ENCODE assay signal across 22 cellular contexts in the genomic region with DNA sequence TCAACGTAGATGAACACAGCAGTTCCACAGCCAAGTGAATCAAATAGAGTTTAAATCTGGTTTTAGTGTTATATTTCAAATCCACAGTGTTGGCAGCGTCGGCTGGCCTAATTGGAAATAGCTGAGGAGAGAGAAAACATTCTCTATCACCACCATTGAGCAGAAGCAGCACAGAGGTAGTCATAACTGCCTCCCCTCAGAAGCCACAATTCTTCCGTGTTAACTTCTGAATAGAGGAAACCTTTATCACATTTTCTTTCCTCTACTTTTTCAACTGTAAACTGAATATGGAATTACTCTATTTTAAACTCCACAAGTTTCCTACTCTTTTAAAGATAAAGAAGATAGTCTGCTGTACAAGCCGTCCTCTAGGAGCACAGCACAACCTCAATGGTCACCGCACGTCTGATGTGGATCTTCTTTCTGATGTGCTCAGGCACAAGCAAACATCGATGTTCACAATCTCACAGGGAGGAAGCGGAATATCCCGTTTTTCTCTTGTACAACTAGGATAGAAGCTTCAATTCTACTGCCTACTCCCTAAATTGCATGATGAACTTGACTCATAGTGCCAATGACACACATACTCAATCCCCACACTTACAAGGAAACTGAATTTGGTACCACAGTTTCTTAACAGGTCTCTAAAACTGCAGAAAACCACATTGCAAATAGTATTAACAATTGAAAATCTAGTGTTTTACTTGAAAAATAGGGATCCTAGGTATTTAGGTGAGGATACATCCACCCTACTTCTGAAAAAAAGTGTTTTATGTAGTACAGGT.
"Had no signal": no experiment of that assay in that cellular context is flagged by ENCODE, and none has a peak within 500 bp of the region (broad histone marks: within the 10 kb centered on the region; RNA-seq: fewer than 3 reads in every experiment).

No MANE protein-coding gene starts in this region.

- H3K4me3 ChIP-seq: adrenal gland, left lung, lung, neural progenitor cell, testis, uterus had no signal

- H3K27ac Mint-ChIP-seq: activated naive CD4-positive, alpha-beta T cell treated with anti-CD3 and anti-CD28 coated beads for 36 hours; neural progenitor cell; stimulated activated effector memory CD8-positive, alpha-beta T cell treated with anti-CD3 and anti-CD28 coated beads, Interleukin-12 subunit alpha, Interleukin-12 subunit beta, amount 100 ng/mL, for 72 hours had no signal

- H3K9me3 ChIP-seq: adrenal gland, testis, uterus had no signal

- H3K36me3 ChIP-seq: adrenal gland, left lung, neural progenitor cell, uterus had no signal

- H3K27ac ChIP-seq: adrenal gland, left lung, neural progenitor cell, testis, uterus had no signal

- H3K4me1 Mint-ChIP-seq: stimulated activated effector memory CD8-positive, alpha-beta T cell treated with anti-CD3 and anti-CD28 coated beads, Interleukin-12 subunit alpha, Interleukin-12 subunit beta, amount 100 ng/mL, for 72 hours had no signal

- H3K36me3 Mint-ChIP-seq: neural progenitor cell; stimulated activated effector memory CD8-positive, alpha-beta T cell treated with anti-CD3 and anti-CD28 coated beads, Interleukin-12 subunit alpha, Interleukin-12 subunit beta, amount 100 ng/mL, for 72 hours had no signal

- H3K9me3 Mint-ChIP-seq: activated naive CD4-positive, alpha-beta T cell treated with anti-CD3 and anti-CD28 coated beads for 36 hours; neural progenitor cell; stimulated activated effector memory CD8-positive, alpha-beta T cell treated with anti-CD3 and anti-CD28 coated beads, Interleukin-12 subunit alpha, Interleukin-12 subunit beta, amount 100 ng/mL, for 72 hours had no signal

- H3K4me1 ChIP-seq: adrenal gland, left lung, testis, uterus had no signal

- ATAC-seq: left lung; naive thymus-derived CD4-positive, alpha-beta T cell; sciatic nerve; stimulated activated effector memory CD8-positive, alpha-beta T cell treated with anti-CD3 and anti-CD28 coated beads, Interleukin-12 subunit alpha, Interleukin-12 subunit beta, amount 100 ng/mL, for 72 hours had no signal

- DNase-seq: activated CD4-positive, alpha-beta T cell treated with anti-CD3 and anti-CD28 coated beads for 4 hours; activated CD4-positive, alpha-beta T cell treated with anti-CD3 and anti-CD28 coated beads, Interleukin-2, amount 50 U/mL, for 48 hours; activated CD4-positive, CD25-positive, alpha-beta regulatory T cell; activated naive CD4-positive, alpha-beta T cell treated with anti-CD3 and anti-CD28 coated beads for 36 hours; activated T-cell treated with anti-CD3 and anti-CD28 coated beads, Interleukin-2, amount 50 U/mL, for 1 hour; adrenal gland; central memory CD4-positive, alpha-beta T cell; effector memory CD4-positive, alpha-beta T cell; glutamatergic neuron; kidney glomerular epithelial cell; left lung; naive thymus-derived CD4-positive, alpha-beta T cell; posterior cingulate gyrus; small intestine; stimulated activated CD4-positive, alpha-beta T cell treated with anti-CD3 and anti-CD28 coated beads, Interleukin-2, amount 100 ng/mL, for 24 hours; testis; trophoblast cell; uterus had no signal

- H3K27me3 ChIP-seq: adrenal gland, left lung, neural progenitor cell, testis, uterus had no signal

- H3K4me3 Mint-ChIP-seq: activated naive CD4-positive, alpha-beta T cell treated with anti-CD3 and anti-CD28 coated beads for 36 hours; neural progenitor cell; stimulated activated effector memory CD8-positive, alpha-beta T cell treated with anti-CD3 and anti-CD28 coated beads, Interleukin-12 subunit alpha, Interleukin-12 subunit beta, amount 100 ng/mL, for 72 hours had no signal
